26 cellular contexts compared by ENCODE assay signal in genomic region chr2:19247186-19247585, GRCh38.
DNase-seq lines count a peak whose midpoint lies in the region; ATAC-seq, FAIRE-seq and TF ChIP-seq lines count a peak whose summit lies in the region.
"Had no signal": no experiment of that assay in that cellular context is flagged by ENCODE, and none has a peak within 500 bp of the region (broad histone marks: within the 10 kb centered on the region; RNA-seq: fewer than 3 reads in every experiment).

No MANE protein-coding gene starts in this region.

- H3K27ac Mint-ChIP-seq in nephron = peak overlapping the region; percentile 33 to 61 (median 47)
- H3K27ac Mint-ChIP-seq: CD14-positive monocyte; CD4-positive, alpha-beta memory T cell; CD4-positive, CD25-positive, alpha-beta regulatory T cell; CD8-positive, alpha-beta memory T cell had no signal

- POLR2A ChIA-PET in HepG2 (lab: Yijun Ruan, JAX) = no interaction called here

- H3K4me1 ChIP-seq in HepG2 (ENCODE audit: insufficient read depth, low read length) = no peaks in the 10 kb centered on the region
- no peaks in the 10 kb centered on the region for H3K4me1 ChIP-seq in right lobe of liver
- H3K4me1 ChIP-seq: BE2C, BLaER1 had no signal

- H3K4me3 Mint-ChIP-seq in nephron = no peak overlapping the region
- H3K4me3 Mint-ChIP-seq: CD14-positive monocyte; CD4-positive, alpha-beta memory T cell; CD4-positive, CD25-positive, alpha-beta regulatory T cell; CD8-positive, alpha-beta memory T cell had no signal

- no peaks in the 10 kb centered on the region for H3K36me3 Mint-ChIP-seq in nephron (ENCODE audit: low read depth)
- H3K36me3 Mint-ChIP-seq: CD14-positive monocyte; CD4-positive, alpha-beta memory T cell; CD4-positive, CD25-positive, alpha-beta regulatory T cell; CD8-positive, alpha-beta memory T cell had no signal

- WGBS in HepG2 (ENCODE audit: low lambda C conversion rate) = 24% methylated on average over 4 of the region's 4 CpGs
- 71% methylated on average over 4 of the region's 4 CpGs for WGBS in right lobe of liver (ENCODE audit: insufficient coverage, low coverage, low lambda C conversion rate, missing lambda C conversion rate)

- H3K27me3 Mint-ChIP-seq in nephron (ENCODE audit: low read depth) = peaks cover 4% of the 10 kb centered on the region
- H3K27me3 Mint-ChIP-seq: CD4-positive, CD25-positive, alpha-beta regulatory T cell; CD8-positive, alpha-beta memory T cell had no signal

- no peaks in the 10 kb centered on the region for H3K27me3 ChIP-seq in HepG2 (ENCODE audit: control insufficient read depth in 1 of 2, insufficient read depth in 2 of 2, low read length in 2 of 2)
- no peaks in the 10 kb centered on the region for H3K27me3 ChIP-seq in right lobe of liver
- H3K27me3 ChIP-seq: BE2C, BLaER1 had no signal

- no peak for DNase-seq in HepG2 (ENCODE audit: low spot score)
- DNase-seq in right lobe of liver = no peak
- DNase-seq in NCI-H748 treated with DMSO at 0.1 percent for 48 hours (lab: John Stamatoyannopoulos, UW) = no peak
- DNase-seq: 8988T; ACHN; BE2C; C1 segment of cervical spinal cord; CD4-positive, alpha-beta memory T cell; CD4-positive, CD25-positive, alpha-beta regulatory T cell; CD8-positive, alpha-beta memory T cell; COR-L47; DMS 273 treated with DMSO at 0.1 percent for 48 hours; DMS153; DMS53; DMS79; DND-41; EL; GDM1 had no signal

- H3K36me3 ChIP-seq in HepG2 (replicated peaks in 1 of 2; ENCODE audit: control insufficient read depth in 1 of 2, insufficient read depth in 2 of 2, low read length in 2 of 2) = no peaks in the 10 kb centered on the region
- H3K36me3 ChIP-seq in right lobe of liver = no peaks in the 10 kb centered on the region
- H3K36me3 ChIP-seq: BE2C, BLaER1 had no signal

- no peaks in the 10 kb centered on the region for H3K79me2 ChIP-seq in HepG2 (ENCODE audit: insufficient read depth, low read length)

- no peak for TF ChIP-seq POLR2A in HepG2 (IDR thresholded peaks at IDR 0.05; ENCODE audit: insufficient read depth in 1 of 2, low read depth in 2 of 2, low read length in 2 of 2)
- TF ChIP-seq POLR2A in right lobe of liver (IDR thresholded peaks at IDR 0.05) = no peak

- H3K27ac ChIP-seq in HepG2 (ENCODE audit: extremely low read length, insufficient read depth, low read length) (no peak overlapping the region), right lobe of liver (no peak overlapping the region)
- H3K27ac ChIP-seq: BLaER1 had no signal

- intact Hi-C loops in HepG2 (cut with micrococcal nuclease; ENCODE audit: unreplicated experiment) = no loop called here
- intact Hi-C loops in right lobe of liver (cut with DNase I) = no loop called here

- TF ChIP-seq RAD21 in HepG2 (CRISPR knock-in tag; IDR thresholded peaks at IDR 0.05) = no peak

- no peak overlapping the region for H3K9ac ChIP-seq in HepG2 (ENCODE audit: insufficient read depth, low read depth, low read length)
- H3K9ac ChIP-seq: BLaER1 had no signal

- peaks cover 45% of the 10 kb centered on the region for H3K4me1 Mint-ChIP-seq in nephron
- H3K4me1 Mint-ChIP-seq: CD14-positive monocyte; CD4-positive, alpha-beta memory T cell; CD4-positive, CD25-positive, alpha-beta regulatory T cell; CD8-positive, alpha-beta memory T cell had no signal

- no peak overlapping the region for H3K4me2 ChIP-seq in HepG2 (ENCODE audit: low read depth, low read length)
- H3K4me2 ChIP-seq: BLaER1 had no signal

- H3K9me3 Mint-ChIP-seq in nephron = no peaks in the 10 kb centered on the region
- H3K9me3 Mint-ChIP-seq: CD4-positive, alpha-beta memory T cell had no signal

- H3K4me3 ChIP-seq in HepG2 (replicated peaks in 1 of 3; ENCODE audit: insufficient read depth in 1 of 3, low read depth in 2 of 3, low read length in 3 of 3) (no peak overlapping the region), right lobe of liver (no peak overlapping the region)
- H3K4me3 ChIP-seq: BLaER1, GM12878 had no signal

- no peaks in the 10 kb centered on the region for H3K9me3 ChIP-seq in HepG2 (ENCODE audit: low read length)
- H3K9me3 ChIP-seq in right lobe of liver = no peaks in the 10 kb centered on the region
- H3K9me3 ChIP-seq: BE2C, BLaER1 had no signal

- H4K20me1 ChIP-seq in HepG2 (ENCODE audit: insufficient read depth, low read length) = no peaks in the 10 kb centered on the region
- H4K20me1 ChIP-seq: BLaER1 had no signal

- ATAC-seq in HepG2 = peak; percentile 58
- ATAC-seq in right lobe of liver = no peak
- ATAC-seq in HG03108 (IDR thresholded peaks at IDR 0.05; ENCODE audit: unreplicated experiment) = no peak
- ATAC-seq: GM12878 had no signal

- CTCF ChIA-PET in HepG2 (lab: Yijun Ruan, JAX; ENCODE audit: low intra/inter-chr PET ratio, low total read pairs) = no interaction called here

- in situ Hi-C loops in HepG2 (cut with HindIII; ENCODE audit: extremely low pct_ligation_motif_present, low pct_unique_long_range_greater_than_20kb) = no loop called here

- TF ChIP-seq CTCF in HepG2 (CRISPR knock-in tag; IDR thresholded peaks at IDR 0.05) (no peak), right lobe of liver (IDR thresholded peaks at IDR 0.05) (no peak), nephron (IDR thresholded peaks at IDR 0.05; ENCODE audit: unreplicated experiment in 3 of 3) (no peak)

- FAIRE-seq in HepG2 (lab: Jason Lieb, UNC) = no peak
- FAIRE-seq: A204.1, GM12878, GM12892, GM18507 had no signal

- no peak overlapping the region for H2AFZ ChIP-seq in HepG2 (ENCODE audit: low read length)

- BruUV-seq in HepG2 (replicated peaks; lab: Mats Ljungman, UMichigan) = no TSS peak

- TF ChIP-seq EP300 in HepG2 (IDR thresholded peaks at IDR 0.05; ENCODE audit: low read depth in 2 of 2, low read length in 2 of 2) = no peak
- TF ChIP-seq EP300 in HepG2 (CRISPR knock-in tag; IDR thresholded peaks at IDR 0.05; ENCODE audit: borderline replicate concordance) = no peak

TF ChIP-seq in HepG2, 621 proteins besides CTCF, POLR2A, EP300 and RAD21:
- no peak for TF ChIP-seq EEA1 (CRISPR knock-in tag; IDR thresholded peaks at IDR 0.05; ENCODE audit: borderline replicate concordance)
- TF ChIP-seq ZNF30 (CRISPR knock-in tag; IDR thresholded peaks at IDR 0.05) = no peak
- TF ChIP-seq KDM4B (CRISPR knock-in tag; IDR thresholded peaks at IDR 0.05) = no peak
- TF ChIP-seq ZMAT3 (CRISPR knock-in tag; conservative IDR thresholded peaks at IDR 0.05) = no peak
- no peak for TF ChIP-seq FOXO4 (CRISPR knock-in tag; conservative IDR thresholded peaks at IDR 0.05)
- TF ChIP-seq IKZF4 (CRISPR knock-in tag; IDR thresholded peaks at IDR 0.05; ENCODE audit: borderline replicate concordance, low read depth, not compliant biosample characterization) = no peak
- no peak for TF ChIP-seq KLF9 (CRISPR knock-in tag; IDR thresholded peaks at IDR 0.05; ENCODE audit: low read depth)
- no peak for TF ChIP-seq NAIF1 (CRISPR knock-in tag; IDR thresholded peaks at IDR 0.05; ENCODE audit: borderline replicate concordance)
- TF ChIP-seq ZNF614 (CRISPR knock-in tag; IDR thresholded peaks at IDR 0.05; ENCODE audit: borderline replicate concordance) = no peak
- TF ChIP-seq SNAPC5 (CRISPR knock-in tag; IDR thresholded peaks at IDR 0.05; ENCODE audit: borderline replicate concordance) = no peak
- no peak for TF ChIP-seq ZNF207 (IDR thresholded peaks at IDR 0.05; ENCODE audit: borderline replicate concordance)
- TF ChIP-seq HNRNPUL1 (IDR thresholded peaks at IDR 0.05; ENCODE audit: low read depth, low read length) = no peak
